ENCODE assay signal across 4 cellular contexts in genomic region chr10:20771053-20771452, GRCh38.
"Had no signal": no experiment of that assay in that cellular context is flagged by ENCODE, and none has a peak within 500 bp of the region (broad histone marks: within the 10 kb centered on the region; RNA-seq: fewer than 3 reads in every experiment).

No MANE protein-coding gene starts in this region.

- DNase-seq: GM23248, GOT3, H7, HFFc6 had no signal
